ENCODE assay signal across 8 cellular contexts in genomic region chr19:41746593-41747227, GRCh38. TPM values are rescaled to one million over a fixed set of nuclear protein-coding genes. Genes with fewer than 3 reads are reported as not detected.
DNase-seq lines count a peak whose midpoint lies in the region; FAIRE-seq and TF ChIP-seq lines count a peak whose summit lies in the region.

No MANE protein-coding gene starts in this region.

- TF ChIP-seq EP300 in ovary (IDR thresholded peaks at IDR 0.05): no peak

- intact Hi-C loops in activated T-helper 1 cell treated with anti-CD3 and anti-CD28 coated beads, Interleukin-12 subunit alpha, Interleukin-12 subunit beta, Interleukin-2, Interleukin-4 antibody, amounts not matched to agents 30 ng/mL and 10 ng/mL and 1 ng/mL, durations not matched to agents 14 hours and 24 hours and 36 hours (cut with micrococcal nuclease): loop anchor here (1.0 to 5.0 kb wide), 3 partner anchors 40 to 104 kb away; no protein-coding TSS in a partner anchor
- intact Hi-C loops in ovary (cut with DNase I): no loop called here

- H3K4me1 Mint-ChIP-seq in activated T-helper 1 cell treated with anti-CD3 and anti-CD28 coated beads, Interleukin-12 subunit alpha, Interleukin-12 subunit beta, Interleukin-2, Interleukin-4 antibody, amounts not matched to agents 30 ng/mL and 10 ng/mL and 1 ng/mL, durations not matched to agents 14 hours and 24 hours and 36 hours (ENCODE audit: low read depth): no peaks in the 10 kb centered on the region

- no peak overlapping the region for H3K4me3 ChIP-seq in ovary

- in situ Hi-C loops in KBM-7 (cut with MboI; ENCODE audit: low pct_unique_long_range_greater_than_20kb, low sequenced_read_pairs): no loop called here

- H3K4me3 Mint-ChIP-seq in activated T-helper 1 cell treated with anti-CD3 and anti-CD28 coated beads, Interleukin-12 subunit alpha, Interleukin-12 subunit beta, Interleukin-2, Interleukin-4 antibody, amounts not matched to agents 30 ng/mL and 10 ng/mL and 1 ng/mL, durations not matched to agents 14 hours and 24 hours and 36 hours: no peak overlapping the region

- H3K36me3 Mint-ChIP-seq in activated T-helper 1 cell treated with anti-CD3 and anti-CD28 coated beads, Interleukin-12 subunit alpha, Interleukin-12 subunit beta, Interleukin-2, Interleukin-4 antibody, amounts not matched to agents 30 ng/mL and 10 ng/mL and 1 ng/mL, durations not matched to agents 14 hours and 24 hours and 36 hours (ENCODE audit: low read depth): no peaks in the 10 kb centered on the region

- no peak overlapping the region for H3K27ac ChIP-seq in ovary

- no peaks in the 10 kb centered on the region for H3K27me3 ChIP-seq in ovary

- H3K27ac Mint-ChIP-seq in activated T-helper 1 cell treated with anti-CD3 and anti-CD28 coated beads, Interleukin-12 subunit alpha, Interleukin-12 subunit beta, Interleukin-2, Interleukin-4 antibody, amounts not matched to agents 30 ng/mL and 10 ng/mL and 1 ng/mL, durations not matched to agents 14 hours and 24 hours and 36 hours: no peak overlapping the region

- no peaks in the 10 kb centered on the region for H3K4me1 ChIP-seq in ovary (ENCODE audit: insufficient read depth)

- 17 to 19% (median 18%) methylated on average over 11 of the region's 11 CpGs for WGBS in ovary, 3 donors

- TF ChIP-seq CTCF in ovary (IDR thresholded peaks at IDR 0.05): no peak

- no peaks in the 10 kb centered on the region for H3K9me3 ChIP-seq in ovary

- no peaks in the 10 kb centered on the region for H3K36me3 ChIP-seq in ovary

- H3K27me3 Mint-ChIP-seq in activated T-helper 1 cell treated with anti-CD3 and anti-CD28 coated beads, Interleukin-12 subunit alpha, Interleukin-12 subunit beta, Interleukin-2, Interleukin-4 antibody, amounts not matched to agents 30 ng/mL and 10 ng/mL and 1 ng/mL, durations not matched to agents 14 hours and 24 hours and 36 hours (ENCODE audit: insufficient read depth): peaks cover 75% of the 10 kb centered on the region

- no peak for FAIRE-seq in GM19239 (lab: Jason Lieb, UNC)

- H3K9me3 Mint-ChIP-seq in activated T-helper 1 cell treated with anti-CD3 and anti-CD28 coated beads, Interleukin-12 subunit alpha, Interleukin-12 subunit beta, Interleukin-2, Interleukin-4 antibody, amounts not matched to agents 30 ng/mL and 10 ng/mL and 1 ng/mL, durations not matched to agents 14 hours and 24 hours and 36 hours: no peaks in the 10 kb centered on the region

- no peak for TF ChIP-seq POLR2A in ovary (IDR thresholded peaks at IDR 0.05)

- DNase-seq in D341Med (ENCODE audit: low spot score) (peak; percentile 76), KBM-7 (peak; percentile 42), OCI-M1 (lab: John Stamatoyannopoulos, UW) (peak; percentile 78), glomerular visceral epithelial cell (ENCODE audit: extremely low spot score) (peak; percentile 52), GM19239 (ENCODE audit: insufficient read length, low spot score) (no peak), ovary (no peak)
- peak; percentile 22 for DNase-seq in activated T-helper 1 cell treated with anti-CD3 and anti-CD28 coated beads, Interleukin-12 subunit alpha, Interleukin-12 subunit beta, Interleukin-2, Interleukin-4 antibody, amounts not matched to agents 30 ng/mL and 10 ng/mL and 1 ng/mL, durations not matched to agents 14 hours and 24 hours and 36 hours (ENCODE audit: low spot score)
- DNase-seq in stimulated activated CD4-positive, alpha-beta T cell treated with anti-CD3 and anti-CD28 coated beads, Interleukin-12 subunit alpha, Interleukin-12 subunit beta, amount 100 ng/mL, for 24 hours (ENCODE audit: low read depth in 2 of 2): peak; percentile 30 to 33

RNA-seq across cellular contexts. Expression of gene CEACAM6, which starts 8.6 kb away (rescaled TPM):
- total RNA-seq in activated T-helper 1 cell treated with anti-CD3 and anti-CD28 coated beads, Interleukin-12 subunit alpha, Interleukin-12 subunit beta, Interleukin-2, Interleukin-4 antibody, amounts not matched to agents 30 ng/mL and 10 ng/mL and 1 ng/mL, durations not matched to agents 14 hours and 24 hours and 36 hours: not detected in 2 replicates
- total RNA-seq in ovary: under 1 TPM in 4 of 7 donors, not detected in 3; 0.10 to 0.84 (median 0.29) TPM
- under 1 TPM in 1 of 2 donors, not detected in 1; 0.07 TPM for polyA plus RNA-seq in ovary

RNA-seq across cellular contexts. Expression of gene CEACAM5, which starts 38.3 kb away (rescaled TPM):
- not detected in 2 replicates for total RNA-seq in activated T-helper 1 cell treated with anti-CD3 and anti-CD28 coated beads, Interleukin-12 subunit alpha, Interleukin-12 subunit beta, Interleukin-2, Interleukin-4 antibody, amounts not matched to agents 30 ng/mL and 10 ng/mL and 1 ng/mL, durations not matched to agents 14 hours and 24 hours and 36 hours
- total RNA-seq in ovary: 1 to 10 TPM in 2 of 7 donors, under 1 TPM in 1, not detected in 4; 0.27 to 1.5 (median 1.3) TPM
- not detected for polyA plus RNA-seq in ovary

RNA-seq across cellular contexts. Expression of gene CEACAM3, which starts 49.7 kb away (rescaled TPM):
- total RNA-seq in activated T-helper 1 cell treated with anti-CD3 and anti-CD28 coated beads, Interleukin-12 subunit alpha, Interleukin-12 subunit beta, Interleukin-2, Interleukin-4 antibody, amounts not matched to agents 30 ng/mL and 10 ng/mL and 1 ng/mL, durations not matched to agents 14 hours and 24 hours and 36 hours: not detected in 2 replicates
- not detected for total RNA-seq in ovary
- polyA plus RNA-seq in ovary: under 1 TPM in 1 of 2 donors, not detected in 1; 0.62 TPM

RNA-seq across cellular contexts. Expression of gene CEACAM7, which starts 58.6 kb away (rescaled TPM):
- total RNA-seq in activated T-helper 1 cell treated with anti-CD3 and anti-CD28 coated beads, Interleukin-12 subunit alpha, Interleukin-12 subunit beta, Interleukin-2, Interleukin-4 antibody, amounts not matched to agents 30 ng/mL and 10 ng/mL and 1 ng/mL, durations not matched to agents 14 hours and 24 hours and 36 hours: not detected in 2 replicates
- under 1 TPM in 2 of 7 donors, not detected in 5; 0.08 to 0.55 TPM for total RNA-seq in ovary
- not detected for polyA plus RNA-seq in ovary

Comparison
In these comparisons a context has a peak if more than half of its experiments do, and no peak if none do; other contexts are left out.
1. DNase-seq: peak in D341Med (single experiment), KBM-7 (single experiment), OCI-M1 (single experiment), activated T-helper 1 cell treated with anti-CD3 and anti-CD28 coated beads, Interleukin-12 subunit alpha, Interleukin-12 subunit beta, Interleukin-2, Interleukin-4 antibody, amounts not matched to agents 30 ng/mL and 10 ng/mL and 1 ng/mL, durations not matched to agents 14 hours and 24 hours and 36 hours (single experiment), glomerular visceral epithelial cell (single experiment) and stimulated activated CD4-positive, alpha-beta T cell treated with anti-CD3 and anti-CD28 coated beads, Interleukin-12 subunit alpha, Interleukin-12 subunit beta, amount 100 ng/mL, for 24 hours (2 of 2); none in GM19239 (single experiment) and ovary (0 of 5).